ENCODE assay signal across 8 cellular contexts in genomic region chr1:9413877-9414213, GRCh38.
DNase-seq lines count a peak whose midpoint lies in the region; ATAC-seq and TF ChIP-seq lines count a peak whose summit lies in the region.

No MANE protein-coding gene starts in this region.

- 77 to 79% methylated on average over 4 of the region's 4 CpGs for WGBS in body of pancreas, 2 donors

- H3K27me3 ChIP-seq in body of pancreas (no peaks in the 10 kb centered on the region), mucosa of stomach (ENCODE audit: control insufficient read depth, insufficient read depth, low read length) (no peaks in the 10 kb centered on the region)

- H3K9me3 ChIP-seq in body of pancreas (no peaks in the 10 kb centered on the region), mucosa of stomach (ENCODE audit: control insufficient read depth, low read length) (no peaks in the 10 kb centered on the region)

- TF ChIP-seq CTCF in body of pancreas (IDR thresholded peaks at IDR 0.05) (no peak), GM10248 (IDR thresholded peaks at IDR 0.05; ENCODE audit: control extremely low read depth, extremely low read depth, low read depth, missing control alignments) (no peak)

- DNase-seq in AG08396 (ENCODE audit: low spot score) (peak; percentile 55), body of pancreas (peak in 3 of 4 donors; percentile 30 to 38 (median 32)), NCI-H524 (lab: John Stamatoyannopoulos, UW) (no peak), GM10248 (ENCODE audit: extremely low spot score) (no peak)
- DNase-seq in stimulated activated CD4-positive, alpha-beta T cell treated with anti-CD3 and anti-CD28 coated beads, Interleukin-2, amount 100 ng/mL, for 24 hours, result no peak
- DNase-seq in activated CD4-positive, alpha-beta T cell treated with anti-CD3 and anti-CD28 coated beads for 1 hour, result no peak

- intact Hi-C loops in body of pancreas (cut with DNase I), result no loop called here

- H3K27ac ChIP-seq in body of pancreas, result peak overlapping the region; percentile 67 to 89 (median 82)

- H3K36me3 ChIP-seq in body of pancreas (replicated peaks in 1 of 2; ENCODE audit: insufficient read depth in 1 of 2, low read depth in 2 of 2) (no peaks in the 10 kb centered on the region), mucosa of stomach (ENCODE audit: control insufficient read depth, insufficient read depth, low read length) (no peaks in the 10 kb centered on the region)

- H3K9ac ChIP-seq in mucosa of stomach (ENCODE audit: low read length), result peak overlapping the region; percentile 57

- POLR2A ChIA-PET in GM10248 (lab: Yijun Ruan, JAX), result interaction anchor here (1.3 kb wide), 1 partner anchor 12 kb away, joined by 9 read pairs; no protein-coding TSS in a partner anchor

- CTCF ChIA-PET in GM10248 (lab: Yijun Ruan, JAX), result interaction anchor here (0.6 to 2.5 kb wide), 4 partner anchors 12 to 345 kb away, joined by 3 to 18 read pairs (median 4); no protein-coding TSS in a partner anchor

- no peak overlapping the region for H3K4me3 ChIP-seq in body of pancreas
- no peak overlapping the region for H3K4me3 ChIP-seq in mucosa of stomach (ENCODE audit: low read length)

- H3K4me1 ChIP-seq in body of pancreas, result peaks cover 22% of the 10 kb centered on the region
- peaks cover 17% of the 10 kb centered on the region for H3K4me1 ChIP-seq in mucosa of stomach (ENCODE audit: control insufficient read depth, insufficient read depth, low read length)

- no peak for TF ChIP-seq POLR2A in body of pancreas (IDR thresholded peaks at IDR 0.05)

- peak; percentile 5 for ATAC-seq in HG02943 (IDR thresholded peaks at IDR 0.05; ENCODE audit: low read depth, unreplicated experiment)
- no peak for ATAC-seq in body of pancreas

Comparison
In these comparisons a context has a peak if more than half of its experiments do, and no peak if none do; other contexts are left out.
1. DNase-seq: peak in AG08396 (single experiment) and body of pancreas (3 of 4); none in NCI-H524 (0 of 2), stimulated activated CD4-positive, alpha-beta T cell treated with anti-CD3 and anti-CD28 coated beads, Interleukin-2, amount 100 ng/mL, for 24 hours (0 of 2), activated CD4-positive, alpha-beta T cell treated with anti-CD3 and anti-CD28 coated beads for 1 hour (single experiment) and GM10248 (single experiment).